In genomic region chr16:68040506-68041288, GRCh38 we compare ENCODE assay signal across 8 cellular contexts. TPM values are rescaled to one million over a fixed set of nuclear protein-coding genes. Genes with fewer than 3 reads are reported as not detected.
A peak's percentile ranks its signal among the peaks of the same experiment; 100 is the strongest.
DNase-seq lines count a peak whose midpoint lies in the region; ATAC-seq and TF ChIP-seq lines count a peak whose summit lies in the region.

No MANE protein-coding gene starts in this region.

- no peaks in the 10 kb centered on the region for H3K36me3 ChIP-seq in neural progenitor cell

- H3K27ac ChIP-seq in CD4-positive, alpha-beta T cell (ENCODE audit: low read depth, low read length), result no peak overlapping the region
- no peak overlapping the region for H3K27ac ChIP-seq in neural progenitor cell

- H3F3A ChIP-seq in neural progenitor cell (ENCODE audit: low read depth), result no peaks in the 10 kb centered on the region

- H3K4me1 Mint-ChIP-seq in CD4-positive, alpha-beta T cell (ENCODE audit: low read depth), result peaks cover 11% of the 10 kb centered on the region
- peaks cover 19% of the 10 kb centered on the region for H3K4me1 Mint-ChIP-seq in activated T-helper 1 cell treated with anti-CD3 and anti-CD28 coated beads, Interleukin-12 subunit alpha, Interleukin-12 subunit beta, Interleukin-2, Interleukin-4 antibody, amounts not matched to agents 30 ng/mL and 10 ng/mL and 1 ng/mL, durations not matched to agents 14 hours and 24 hours and 36 hours (ENCODE audit: low read depth)
- no peaks in the 10 kb centered on the region for H3K4me1 Mint-ChIP-seq in neural progenitor cell

- H3K9ac ChIP-seq in neural progenitor cell, result no peak overlapping the region

- no peaks in the 10 kb centered on the region for H3K27me3 Mint-ChIP-seq in CD4-positive, alpha-beta T cell
- H3K27me3 Mint-ChIP-seq in activated T-helper 1 cell treated with anti-CD3 and anti-CD28 coated beads, Interleukin-12 subunit alpha, Interleukin-12 subunit beta, Interleukin-2, Interleukin-4 antibody, amounts not matched to agents 30 ng/mL and 10 ng/mL and 1 ng/mL, durations not matched to agents 14 hours and 24 hours and 36 hours (ENCODE audit: insufficient read depth), result no peaks in the 10 kb centered on the region
- no peaks in the 10 kb centered on the region for H3K27me3 Mint-ChIP-seq in neural progenitor cell (ENCODE audit: insufficient read depth, low read depth)

- H3K79me2 ChIP-seq in neural progenitor cell (ENCODE audit: low read depth), result no peaks in the 10 kb centered on the region

- H3K4me3 Mint-ChIP-seq in CD4-positive, alpha-beta T cell, result no peak overlapping the region
- no peak overlapping the region for H3K4me3 Mint-ChIP-seq in activated T-helper 1 cell treated with anti-CD3 and anti-CD28 coated beads, Interleukin-12 subunit alpha, Interleukin-12 subunit beta, Interleukin-2, Interleukin-4 antibody, amounts not matched to agents 30 ng/mL and 10 ng/mL and 1 ng/mL, durations not matched to agents 14 hours and 24 hours and 36 hours
- H3K4me3 Mint-ChIP-seq in neural progenitor cell, result no peak overlapping the region

- H3K4me1 ChIP-seq in neural progenitor cell, result no peaks in the 10 kb centered on the region

- peak; percentile 98 for ATAC-seq in CD4-positive, alpha-beta T cell (ENCODE audit: poor library complexity)
- ATAC-seq in GM21515 (IDR thresholded peaks at IDR 0.05; ENCODE audit: unreplicated experiment), result peak; percentile 83

- no peaks in the 10 kb centered on the region for H3K27me3 ChIP-seq in CD4-positive, alpha-beta T cell (ENCODE audit: control insufficient read depth, insufficient read depth, low read length)
- H3K27me3 ChIP-seq in neural progenitor cell, result no peaks in the 10 kb centered on the region

- peaks cover 29% of the 10 kb centered on the region for H3K36me3 Mint-ChIP-seq in CD4-positive, alpha-beta T cell (ENCODE audit: low read depth)
- H3K36me3 Mint-ChIP-seq in activated T-helper 1 cell treated with anti-CD3 and anti-CD28 coated beads, Interleukin-12 subunit alpha, Interleukin-12 subunit beta, Interleukin-2, Interleukin-4 antibody, amounts not matched to agents 30 ng/mL and 10 ng/mL and 1 ng/mL, durations not matched to agents 14 hours and 24 hours and 36 hours (ENCODE audit: low read depth), result peaks cover 33% of the 10 kb centered on the region
- peaks cover 11% of the 10 kb centered on the region for H3K36me3 Mint-ChIP-seq in neural progenitor cell

- no peak overlapping the region for H3K4me3 ChIP-seq in LNCaP clone FGC (ENCODE audit: low read depth, low read length)
- no peak overlapping the region for H3K4me3 ChIP-seq in fibroblast of pulmonary artery (replicated peaks; ENCODE audit: low read depth, low read length)
- H3K4me3 ChIP-seq in neural progenitor cell, result no peak overlapping the region

- intact Hi-C loops in CD4-positive, alpha-beta T cell (cut with DNase I, micrococcal nuclease), result loop anchor here (1.0 to 5.0 kb wide), 5 partner anchors 47 to 224 kb away; partner anchors contain the start of gene PSMB10 (in 1 of the 2)
- intact Hi-C loops in activated T-helper 1 cell treated with anti-CD3 and anti-CD28 coated beads, Interleukin-12 subunit alpha, Interleukin-12 subunit beta, Interleukin-2, Interleukin-4 antibody, amounts not matched to agents 30 ng/mL and 10 ng/mL and 1 ng/mL, durations not matched to agents 14 hours and 24 hours and 36 hours (cut with micrococcal nuclease), result loop anchor here (1.0 to 2.0 kb wide), 6 partner anchors 17 to 224 kb away; partner anchors contain the start of genes DDX28 and DUS2

- no peak overlapping the region for H3K4me2 ChIP-seq in neural progenitor cell

- H3K27ac Mint-ChIP-seq in CD4-positive, alpha-beta T cell, result peak overlapping the region; percentile 57
- H3K27ac Mint-ChIP-seq in activated T-helper 1 cell treated with anti-CD3 and anti-CD28 coated beads, Interleukin-12 subunit alpha, Interleukin-12 subunit beta, Interleukin-2, Interleukin-4 antibody, amounts not matched to agents 30 ng/mL and 10 ng/mL and 1 ng/mL, durations not matched to agents 14 hours and 24 hours and 36 hours, result peak overlapping the region; percentile 70
- H3K27ac Mint-ChIP-seq in neural progenitor cell, result no peak overlapping the region

- no peak overlapping the region for H2AFZ ChIP-seq in neural progenitor cell (replicated peaks)

- no peaks in the 10 kb centered on the region for H3K9me3 Mint-ChIP-seq in CD4-positive, alpha-beta T cell
- no peaks in the 10 kb centered on the region for H3K9me3 Mint-ChIP-seq in activated T-helper 1 cell treated with anti-CD3 and anti-CD28 coated beads, Interleukin-12 subunit alpha, Interleukin-12 subunit beta, Interleukin-2, Interleukin-4 antibody, amounts not matched to agents 30 ng/mL and 10 ng/mL and 1 ng/mL, durations not matched to agents 14 hours and 24 hours and 36 hours
- H3K9me3 Mint-ChIP-seq in neural progenitor cell, result no peaks in the 10 kb centered on the region

- TF ChIP-seq CTCF in CD4-positive, alpha-beta T cell (IDR thresholded peaks at IDR 0.05), result peak; percentile 82
- TF ChIP-seq CTCF in LNCaP clone FGC (IDR thresholded peaks at IDR 0.05; ENCODE audit: control insufficient read depth, extremely low read depth, insufficient read depth), result peak; percentile 85
- peak; percentile 84 for TF ChIP-seq CTCF in fibroblast of pulmonary artery (IDR thresholded peaks at IDR 0.05; ENCODE audit: low read length, missing control alignments)
- TF ChIP-seq CTCF in neural progenitor cell (IDR thresholded peaks at IDR 0.05), result peak; percentile 91

- DNase-seq in CD4-positive, alpha-beta T cell, result peak; percentile 83 to 94 (median 90)
- peak; percentile 19 for DNase-seq in LNCaP clone FGC (ENCODE audit: low read depth)
- DNase-seq in RPMI8226, result peak; percentile 88
- DNase-seq in activated T-helper 1 cell treated with anti-CD3 and anti-CD28 coated beads, Interleukin-12 subunit alpha, Interleukin-12 subunit beta, Interleukin-2, Interleukin-4 antibody, amounts not matched to agents 30 ng/mL and 10 ng/mL and 1 ng/mL, durations not matched to agents 14 hours and 24 hours and 36 hours (ENCODE audit: low spot score), result peak; percentile 81
- peak; percentile 67 for DNase-seq in fibroblast of pulmonary artery (ENCODE audit: low read depth)
- DNase-seq in neural progenitor cell (ENCODE audit: low spot score), result peak; percentile 81
- peak; percentile 79 for DNase-seq in superior temporal gyrus (ENCODE audit: extremely low spot score)

- H4K20me1 ChIP-seq in neural progenitor cell (ENCODE audit: low read depth), result peaks cover 5% of the 10 kb centered on the region

- CTCF ChIA-PET in CD4-positive, alpha-beta T cell (lab: Charles Lee), result interaction anchor here (0.6 to 1.8 kb wide), 35 partner anchors 11 to 381 kb away, joined by 3 to 33 read pairs (median 4); partner anchors contain the start of genes ACD, DPEP2, PSMB10 and SLC12A4

- POLR2A ChIA-PET in CD4-positive, alpha-beta T cell (lab: Charles Lee), result interaction anchor here (0.5 to 2.2 kb wide), 19 partner anchors 18 to 268 kb away, joined by 3 to 9 read pairs (median 4); partner anchors contain the start of genes DDX28, DPEP2, DUS2 and NFATC3

- no peaks in the 10 kb centered on the region for H3K9me3 ChIP-seq in CD4-positive, alpha-beta T cell (ENCODE audit: control insufficient read depth, low read length)
- H3K9me3 ChIP-seq in neural progenitor cell (ENCODE audit: low read depth), result no peaks in the 10 kb centered on the region

RNA-seq across cellular contexts. Expression of gene DUS2, which starts 17.6 kb away (rescaled TPM):
- 10 to 100 TPM; 10.4 to 13.6 TPM for total RNA-seq in CD4-positive, alpha-beta T cell
- total RNA-seq in activated T-helper 1 cell treated with anti-CD3 and anti-CD28 coated beads, Interleukin-12 subunit alpha, Interleukin-12 subunit beta, Interleukin-2, Interleukin-4 antibody, amounts not matched to agents 30 ng/mL and 10 ng/mL and 1 ng/mL, durations not matched to agents 14 hours and 24 hours and 36 hours, result 34.7 and 37.2 TPM in 2 replicates
- 22.7 and 22.9 TPM in 2 replicates for total RNA-seq in neural progenitor cell (ENCODE audit: low replicate concordance)

RNA-seq across cellular contexts. Expression of gene DDX28, which starts 17.7 kb away (rescaled TPM):
- total RNA-seq in CD4-positive, alpha-beta T cell, result 10 to 100 TPM; 18.9 to 19.4 TPM
- 28.2 and 28.4 TPM in 2 replicates for total RNA-seq in activated T-helper 1 cell treated with anti-CD3 and anti-CD28 coated beads, Interleukin-12 subunit alpha, Interleukin-12 subunit beta, Interleukin-2, Interleukin-4 antibody, amounts not matched to agents 30 ng/mL and 10 ng/mL and 1 ng/mL, durations not matched to agents 14 hours and 24 hours and 36 hours
- total RNA-seq in neural progenitor cell (ENCODE audit: low replicate concordance), result 7.3 and 17.0 TPM in 2 replicates

RNA-seq across cellular contexts. Expression of gene DPEP2NB, which starts 25.0 kb away (rescaled TPM):
- total RNA-seq in CD4-positive, alpha-beta T cell, result not detected
- not detected in 2 replicates for total RNA-seq in activated T-helper 1 cell treated with anti-CD3 and anti-CD28 coated beads, Interleukin-12 subunit alpha, Interleukin-12 subunit beta, Interleukin-2, Interleukin-4 antibody, amounts not matched to agents 30 ng/mL and 10 ng/mL and 1 ng/mL, durations not matched to agents 14 hours and 24 hours and 36 hours
- not detected in 2 replicates for total RNA-seq in neural progenitor cell (ENCODE audit: low replicate concordance)

RNA-seq across cellular contexts. Expression of gene DPEP2, which starts 41.4 kb away (rescaled TPM):
- 10 to 100 TPM; 42.2 to 43.5 TPM for total RNA-seq in CD4-positive, alpha-beta T cell
- 2.4 and 2.6 TPM in 2 replicates for total RNA-seq in activated T-helper 1 cell treated with anti-CD3 and anti-CD28 coated beads, Interleukin-12 subunit alpha, Interleukin-12 subunit beta, Interleukin-2, Interleukin-4 antibody, amounts not matched to agents 30 ng/mL and 10 ng/mL and 1 ng/mL, durations not matched to agents 14 hours and 24 hours and 36 hours
- not detected in 2 replicates for total RNA-seq in neural progenitor cell (ENCODE audit: low replicate concordance)

RNA-seq across cellular contexts. Expression of gene NFATC3, which starts 44.5 kb away (rescaled TPM):
- total RNA-seq in CD4-positive, alpha-beta T cell, result 10 to 100 TPM; 84.8 to 94.4 TPM
- 152 and 157 TPM in 2 replicates for total RNA-seq in activated T-helper 1 cell treated with anti-CD3 and anti-CD28 coated beads, Interleukin-12 subunit alpha, Interleukin-12 subunit beta, Interleukin-2, Interleukin-4 antibody, amounts not matched to agents 30 ng/mL and 10 ng/mL and 1 ng/mL, durations not matched to agents 14 hours and 24 hours and 36 hours
- 34.2 and 43.1 TPM in 2 replicates for total RNA-seq in neural progenitor cell (ENCODE audit: low replicate concordance)

Comparison
In these comparisons a context has a peak if more than half of its experiments do, and no peak if none do; other contexts are left out.
1. DNase-seq: peak in every context shown above with its lines; median percentile 90 in CD4-positive, alpha-beta T cell; 88 in RPMI8226; 81 in activated T-helper 1 cell treated with anti-CD3 and anti-CD28 coated beads, Interleukin-12 subunit alpha, Interleukin-12 subunit beta, Interleukin-2, Interleukin-4 antibody, amounts not matched to agents 30 ng/mL and 10 ng/mL and 1 ng/mL, durations not matched to agents 14 hours and 24 hours and 36 hours; 81 in neural progenitor cell; 79 in superior temporal gyrus; 67 in fibroblast of pulmonary artery; 19 in LNCaP clone FGC.